Comparison of ENCODE assay signal across 9 cellular contexts in genomic region chr15:64699767-64700388, GRCh38.
A peak's percentile ranks its signal among the peaks of the same experiment; 100 is the strongest.
DNase-seq lines count a peak whose midpoint lies in the region; ATAC-seq, FAIRE-seq and TF ChIP-seq lines count a peak whose summit lies in the region.
"Had no signal": no experiment of that assay in that cellular context is flagged by ENCODE, and none has a peak within 500 bp of the region (broad histone marks: within the 10 kb centered on the region; RNA-seq: fewer than 3 reads in every experiment).

No MANE protein-coding gene starts in this region.

- peaks cover 56% of the 10 kb centered on the region for H3K79me2 ChIP-seq in keratinocyte (ENCODE audit: control insufficient read depth, insufficient read depth, low read length)

- H3K27me3 ChIP-seq in keratinocyte (ENCODE audit: control insufficient read depth, extremely low read depth, insufficient read depth, low read length) (no peaks in the 10 kb centered on the region), suprapubic skin (no peaks in the 10 kb centered on the region)

- no peak for FAIRE-seq in keratinocyte (lab: Jason Lieb, UNC)
- FAIRE-seq: A204.1 had no signal

- H3K4me1 ChIP-seq in keratinocyte (ENCODE audit: control insufficient read depth, extremely low read depth, insufficient read depth, low read length) (peaks cover 52% of the 10 kb centered on the region), suprapubic skin (peaks cover 84% of the 10 kb centered on the region)

- H3K36me3 Mint-ChIP-seq in MCF 10A (ENCODE audit: insufficient read depth, unreplicated experiment) = peaks cover 30% of the 10 kb centered on the region

- H3K4me1 Mint-ChIP-seq in MCF 10A (ENCODE audit: insufficient read depth, unreplicated experiment) = peaks cover 59% of the 10 kb centered on the region

- H3K4me3 Mint-ChIP-seq in MCF 10A (ENCODE audit: unreplicated experiment) = peak overlapping the region; percentile 72

- H4K20me1 ChIP-seq in keratinocyte (ENCODE audit: control insufficient read depth, extremely low read depth, insufficient read depth, low read length) = peaks cover 9% of the 10 kb centered on the region

- H3K27me3 Mint-ChIP-seq in MCF 10A (ENCODE audit: insufficient read depth, unreplicated experiment) = no peaks in the 10 kb centered on the region

- H3K36me3 ChIP-seq in keratinocyte (ENCODE audit: control insufficient read depth in 2 of 2, extremely low read depth in 1 of 2, insufficient read depth in 2 of 2, low read length in 2 of 2) (peaks cover 6 to 9% of the 10 kb centered on the region in 2 experiments), suprapubic skin (no peaks in the 10 kb centered on the region)

- POLR2A ChIA-PET in MCF 10A (lab: Yijun Ruan, JAX) = interaction anchor here (0.7 to 1.1 kb wide), 2 partner anchors 9 to 28 kb away, joined by 3 to 4 read pairs; no protein-coding TSS in a partner anchor

- no TSS peak for BruUV-seq in MCF 10A (replicated peaks; lab: Mats Ljungman, UMichigan)

- intact Hi-C loops in MCF 10A (cut with micrococcal nuclease) = no loop called here

- TF ChIP-seq EP300 in suprapubic skin (IDR thresholded peaks at IDR 0.05) = no peak

- peak overlapping the region; percentile 13 for H3K9ac ChIP-seq in keratinocyte (ENCODE audit: control insufficient read depth, extremely low read depth, insufficient read depth, low read length)

- no peak for TF ChIP-seq POLR2A in suprapubic skin (IDR thresholded peaks at IDR 0.05)

- no peaks in the 10 kb centered on the region for H3K9me3 Mint-ChIP-seq in MCF 10A (ENCODE audit: unreplicated experiment)

- H3K27ac ChIP-seq in keratinocyte (ENCODE audit: control insufficient read depth, insufficient read depth, low read length) (peak overlapping the region; percentile 51), suprapubic skin (peak overlapping the region; percentile 81)

- H2AFZ ChIP-seq in keratinocyte (ENCODE audit: control insufficient read depth, low read length) = no peak overlapping the region

- ATAC-seq in GM21390 (IDR thresholded peaks at IDR 0.05; ENCODE audit: unreplicated experiment) (no peak), GM21423 (IDR thresholded peaks at IDR 0.05; ENCODE audit: unreplicated experiment) (no peak)

- H3K27ac Mint-ChIP-seq in MCF 10A (ENCODE audit: low read depth, unreplicated experiment) = peak overlapping the region; percentile 68

- dilution Hi-C loops in keratinocyte (cut with MboI; ENCODE audit: extremely low pct_ligation_motif_present, low sequenced_read_pairs) = no loop called here

- TF ChIP-seq CTCF in MCF 10A (IDR thresholded peaks at IDR 0.05; ENCODE audit: unreplicated experiment) (no peak), keratinocyte (optimal IDR thresholded peaks at IDR 0.05 in 1 of 3, IDR thresholded peaks at IDR 0.05 in 1 of 3, conservative IDR thresholded peaks at IDR 0.05 in 1 of 3; ENCODE audit: extremely low read depth in 1 of 3, insufficient read depth in 2 of 3, low read length in 3 of 3) (no peak), suprapubic skin (IDR thresholded peaks at IDR 0.05) (no peak)

- CTCF ChIA-PET in MCF 10A (lab: Yijun Ruan, JAX) = interaction anchor here (0.6 to 3.8 kb wide), 9 partner anchors 13 to 547 kb away, joined by 3 to 22 read pairs (median 6); no protein-coding TSS in a partner anchor

- H3K4me3 ChIP-seq in keratinocyte (ENCODE audit: control insufficient read depth in 2 of 3, extremely low read depth in 1 of 3, insufficient read depth in 2 of 3, low read depth in 1 of 3, low read length in 3 of 3) (peak overlapping the region; percentile 2 to 88 (median 36)), suprapubic skin (peak overlapping the region; percentile 93)

- 15% methylated on average over 7 of the region's 7 CpGs for WGBS in suprapubic skin

- H3K9me3 ChIP-seq in keratinocyte (ENCODE audit: control insufficient read depth, low read depth, low read length) (no peaks in the 10 kb centered on the region), suprapubic skin (no peaks in the 10 kb centered on the region)

- DNase-seq in NCI-H1436 (lab: John Stamatoyannopoulos, UW) (peak; percentile 8), NCI-H1436 treated with DMSO at 0.1 percent for 48 hours (lab: John Stamatoyannopoulos, UW) (no peak), MCF 10A (ENCODE audit: unreplicated experiment) (peak; percentile 34), keratinocyte (ENCODE audit: low read depth, low spot score) (no peak), suprapubic skin (ENCODE audit: low spot score in 2 of 2) (peak in 1 of 2 donors; percentile 76), occipital lobe (lab: John Stamatoyannopoulos, UW) (no peak)

- H3K4me2 ChIP-seq in keratinocyte (ENCODE audit: control insufficient read depth, extremely low read depth, insufficient read depth, low read depth, low read length) = peak overlapping the region; percentile 92

- H3K9me1 ChIP-seq in keratinocyte (ENCODE audit: control insufficient read depth, extremely low read depth, insufficient read depth, low read length) = peaks cover 14% of the 10 kb centered on the region

Comparison
In these comparisons a context has a peak if more than half of its experiments do, and no peak if none do; other contexts are left out.
1. DNase-seq: peak in NCI-H1436 (single experiment) and MCF 10A (single experiment); none in NCI-H1436 treated with DMSO at 0.1 percent for 48 hours (single experiment), keratinocyte (single experiment) and occipital lobe (single experiment).